Comparison of ENCODE assay signal across 1 cellular context in genomic region chr4:164956766-164957643, GRCh38.
TF ChIP-seq lines count a peak whose summit lies in the region.

No MANE protein-coding gene starts in this region.

TF ChIP-seq in K562, 482 proteins besides CTCF, POLR2A, EP300 and RAD21 (continued from another document):
- TF ChIP-seq, protein P1, sequence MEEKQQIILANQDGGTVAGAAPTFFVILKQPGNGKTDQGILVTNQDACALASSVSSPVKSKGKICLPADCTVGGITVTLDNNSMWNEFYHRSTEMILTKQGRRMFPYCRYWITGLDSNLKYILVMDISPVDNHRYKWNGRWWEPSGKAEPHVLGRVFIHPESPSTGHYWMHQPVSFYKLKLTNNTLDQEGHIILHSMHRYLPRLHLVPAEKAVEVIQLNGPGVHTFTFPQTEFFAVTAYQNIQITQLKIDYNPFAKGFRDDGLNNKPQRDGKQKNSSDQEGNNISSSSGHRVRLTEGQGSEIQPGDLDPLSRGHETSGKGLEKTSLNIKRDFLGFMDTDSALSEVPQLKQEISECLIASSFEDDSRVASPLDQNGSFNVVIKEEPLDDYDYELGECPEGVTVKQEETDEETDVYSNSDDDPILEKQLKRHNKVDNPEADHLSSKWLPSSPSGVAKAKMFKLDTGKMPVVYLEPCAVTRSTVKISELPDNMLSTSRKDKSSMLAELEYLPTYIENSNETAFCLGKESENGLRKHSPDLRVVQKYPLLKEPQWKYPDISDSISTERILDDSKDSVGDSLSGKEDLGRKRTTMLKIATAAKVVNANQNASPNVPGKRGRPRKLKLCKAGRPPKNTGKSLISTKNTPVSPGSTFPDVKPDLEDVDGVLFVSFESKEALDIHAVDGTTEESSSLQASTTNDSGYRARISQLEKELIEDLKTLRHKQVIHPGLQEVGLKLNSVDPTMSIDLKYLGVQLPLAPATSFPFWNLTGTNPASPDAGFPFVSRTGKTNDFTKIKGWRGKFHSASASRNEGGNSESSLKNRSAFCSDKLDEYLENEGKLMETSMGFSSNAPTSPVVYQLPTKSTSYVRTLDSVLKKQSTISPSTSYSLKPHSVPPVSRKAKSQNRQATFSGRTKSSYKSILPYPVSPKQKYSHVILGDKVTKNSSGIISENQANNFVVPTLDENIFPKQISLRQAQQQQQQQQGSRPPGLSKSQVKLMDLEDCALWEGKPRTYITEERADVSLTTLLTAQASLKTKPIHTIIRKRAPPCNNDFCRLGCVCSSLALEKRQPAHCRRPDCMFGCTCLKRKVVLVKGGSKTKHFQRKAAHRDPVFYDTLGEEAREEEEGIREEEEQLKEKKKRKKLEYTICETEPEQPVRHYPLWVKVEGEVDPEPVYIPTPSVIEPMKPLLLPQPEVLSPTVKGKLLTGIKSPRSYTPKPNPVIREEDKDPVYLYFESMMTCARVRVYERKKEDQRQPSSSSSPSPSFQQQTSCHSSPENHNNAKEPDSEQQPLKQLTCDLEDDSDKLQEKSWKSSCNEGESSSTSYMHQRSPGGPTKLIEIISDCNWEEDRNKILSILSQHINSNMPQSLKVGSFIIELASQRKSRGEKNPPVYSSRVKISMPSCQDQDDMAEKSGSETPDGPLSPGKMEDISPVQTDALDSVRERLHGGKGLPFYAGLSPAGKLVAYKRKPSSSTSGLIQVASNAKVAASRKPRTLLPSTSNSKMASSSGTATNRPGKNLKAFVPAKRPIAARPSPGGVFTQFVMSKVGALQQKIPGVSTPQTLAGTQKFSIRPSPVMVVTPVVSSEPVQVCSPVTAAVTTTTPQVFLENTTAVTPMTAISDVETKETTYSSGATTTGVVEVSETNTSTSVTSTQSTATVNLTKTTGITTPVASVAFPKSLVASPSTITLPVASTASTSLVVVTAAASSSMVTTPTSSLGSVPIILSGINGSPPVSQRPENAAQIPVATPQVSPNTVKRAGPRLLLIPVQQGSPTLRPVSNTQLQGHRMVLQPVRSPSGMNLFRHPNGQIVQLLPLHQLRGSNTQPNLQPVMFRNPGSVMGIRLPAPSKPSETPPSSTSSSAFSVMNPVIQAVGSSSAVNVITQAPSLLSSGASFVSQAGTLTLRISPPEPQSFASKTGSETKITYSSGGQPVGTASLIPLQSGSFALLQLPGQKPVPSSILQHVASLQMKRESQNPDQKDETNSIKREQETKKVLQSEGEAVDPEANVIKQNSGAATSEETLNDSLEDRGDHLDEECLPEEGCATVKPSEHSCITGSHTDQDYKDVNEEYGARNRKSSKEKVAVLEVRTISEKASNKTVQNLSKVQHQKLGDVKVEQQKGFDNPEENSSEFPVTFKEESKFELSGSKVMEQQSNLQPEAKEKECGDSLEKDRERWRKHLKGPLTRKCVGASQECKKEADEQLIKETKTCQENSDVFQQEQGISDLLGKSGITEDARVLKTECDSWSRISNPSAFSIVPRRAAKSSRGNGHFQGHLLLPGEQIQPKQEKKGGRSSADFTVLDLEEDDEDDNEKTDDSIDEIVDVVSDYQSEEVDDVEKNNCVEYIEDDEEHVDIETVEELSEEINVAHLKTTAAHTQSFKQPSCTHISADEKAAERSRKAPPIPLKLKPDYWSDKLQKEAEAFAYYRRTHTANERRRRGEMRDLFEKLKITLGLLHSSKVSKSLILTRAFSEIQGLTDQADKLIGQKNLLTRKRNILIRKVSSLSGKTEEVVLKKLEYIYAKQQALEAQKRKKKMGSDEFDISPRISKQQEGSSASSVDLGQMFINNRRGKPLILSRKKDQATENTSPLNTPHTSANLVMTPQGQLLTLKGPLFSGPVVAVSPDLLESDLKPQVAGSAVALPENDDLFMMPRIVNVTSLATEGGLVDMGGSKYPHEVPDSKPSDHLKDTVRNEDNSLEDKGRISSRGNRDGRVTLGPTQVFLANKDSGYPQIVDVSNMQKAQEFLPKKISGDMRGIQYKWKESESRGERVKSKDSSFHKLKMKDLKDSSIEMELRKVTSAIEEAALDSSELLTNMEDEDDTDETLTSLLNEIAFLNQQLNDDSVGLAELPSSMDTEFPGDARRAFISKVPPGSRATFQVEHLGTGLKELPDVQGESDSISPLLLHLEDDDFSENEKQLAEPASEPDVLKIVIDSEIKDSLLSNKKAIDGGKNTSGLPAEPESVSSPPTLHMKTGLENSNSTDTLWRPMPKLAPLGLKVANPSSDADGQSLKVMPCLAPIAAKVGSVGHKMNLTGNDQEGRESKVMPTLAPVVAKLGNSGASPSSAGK (IDR thresholded peaks at IDR 0.05) = peak; percentile 54
- TF ChIP-seq ARID3B (CRISPR knock-in tag; IDR thresholded peaks at IDR 0.05; ENCODE audit: borderline replicate concordance) (no peak), RBFOX2 (IDR thresholded peaks at IDR 0.05; ENCODE audit: low read depth, low read length) (peak; percentile 63), SMAD3 (CRISPR knock-in tag; conservative IDR thresholded peaks at IDR 0.05) (no peak), ATF1 (CRISPR knock-in tag; IDR thresholded peaks at IDR 0.05) (no peak), ATF1 (tag; IDR thresholded peaks at IDR 0.05) (peak; percentile 39), ZNF263 (CRISPR knock-in tag; IDR thresholded peaks at IDR 0.05; ENCODE audit: borderline replicate concordance) (0 out of 2 replicates have a peak, but pooled peaks have one; percentile 17), RCOR1 (IDR thresholded peaks at IDR 0.05; ENCODE audit: borderline replicate concordance in 1 of 2, low read depth in 2 of 2, low read length in 2 of 2) (0 out of 4 replicates have a peak, but pooled peaks of 1 of the 2 experiments have one; percentile 8), ZFX (CRISPR knock-in tag; IDR thresholded peaks at IDR 0.05) (no peak), ZBTB9 (CRISPR knock-in tag; IDR thresholded peaks at IDR 0.05) (0 out of 2 replicates have a peak, but pooled peaks have one; percentile 18), THAP12 (CRISPR knock-in tag; IDR thresholded peaks at IDR 0.05) (no peak)
- TF ChIP-seq, protein P2, sequence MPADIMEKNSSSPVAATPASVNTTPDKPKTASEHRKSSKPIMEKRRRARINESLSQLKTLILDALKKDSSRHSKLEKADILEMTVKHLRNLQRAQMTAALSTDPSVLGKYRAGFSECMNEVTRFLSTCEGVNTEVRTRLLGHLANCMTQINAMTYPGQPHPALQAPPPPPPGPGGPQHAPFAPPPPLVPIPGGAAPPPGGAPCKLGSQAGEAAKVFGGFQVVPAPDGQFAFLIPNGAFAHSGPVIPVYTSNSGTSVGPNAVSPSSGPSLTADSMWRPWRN (IDR thresholded peaks at IDR 0.05; ENCODE audit: low read depth) = no peak
TF ChIP-seq in K562: peak in this region for 26.
